In the genomic region with DNA sequence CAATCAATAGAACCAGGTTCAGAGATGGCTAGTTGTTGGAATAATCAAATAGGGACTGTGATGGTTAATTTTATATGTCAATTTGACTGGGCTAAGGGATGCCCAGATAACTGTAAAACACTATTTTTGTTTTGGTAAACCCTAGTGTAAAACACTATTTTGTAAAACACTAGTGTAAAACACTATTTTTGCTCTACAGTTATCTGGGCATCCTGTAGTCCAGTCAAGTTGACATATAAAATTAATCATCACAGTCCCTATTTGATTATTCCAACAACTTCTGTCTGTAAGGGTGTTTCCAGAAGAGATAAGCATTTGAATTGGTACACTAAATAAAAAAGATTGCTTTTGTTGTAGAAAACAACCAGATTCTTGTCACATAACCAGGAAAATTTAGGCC, we compare ENCODE assay signal across 6 cellular contexts. TPM values are rescaled to one million over a fixed set of nuclear protein-coding genes. Genes with fewer than 3 reads are reported as not detected.
"Had no signal": no experiment of that assay in that cellular context is flagged by ENCODE, and none has a peak within 500 bp of the region (broad histone marks: within the 10 kb centered on the region; RNA-seq: fewer than 3 reads in every experiment).

No MANE protein-coding gene starts in this region.

- DNase-seq: IMR-90, KBM-7 had no signal

- H3K27ac Mint-ChIP-seq: IgD-negative memory B cell had no signal

- H3K27ac ChIP-seq: HL-60 had no signal

- ATAC-seq: HepG2, K562 had no signal

- H3K4me3 ChIP-seq: K562 had no signal

RNA-seq across cellular contexts. Expression of a gene that starts 15.6 kb away (rescaled TPM):
- polyA plus RNA-seq: HepG2 had no signal
